Comparison of ENCODE assay signal across 25 cellular contexts in the genomic region with DNA sequence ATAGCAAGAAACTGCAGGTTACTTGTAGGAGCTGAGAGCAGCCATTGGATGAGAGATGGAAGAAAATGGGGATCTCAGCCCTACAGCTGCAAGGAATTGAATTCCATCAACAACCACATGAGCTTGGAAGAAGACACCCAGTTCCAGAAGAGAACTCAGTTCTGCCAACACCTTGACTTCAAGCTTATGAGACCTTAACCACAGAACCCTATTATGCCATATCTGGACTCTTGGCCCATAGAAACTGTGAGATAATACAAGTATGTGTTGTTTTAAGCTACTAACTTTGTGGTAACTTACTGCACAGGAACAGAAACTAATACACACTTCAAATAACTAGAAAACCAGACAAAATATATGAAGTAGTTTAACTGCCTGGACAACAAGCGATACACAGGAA.
"Had no signal": no experiment of that assay in that cellular context is flagged by ENCODE, and none has a peak within 500 bp of the region (broad histone marks: within the 10 kb centered on the region; RNA-seq: fewer than 3 reads in every experiment).

No MANE protein-coding gene starts in this region.

- ATAC-seq: foreskin keratinocyte; gastroesophageal sphincter; heart left ventricle; left cardiac atrium; left lung; left ventricle myocardium superior; lower lobe of right lung; mucosa of descending colon; naive thymus-derived CD8-positive, alpha-beta T cell had no signal

- H3K9me3 ChIP-seq: esophagus muscularis mucosa, lower lobe of right lung, mucosa of descending colon had no signal

- H3K4me2 ChIP-seq: hepatocyte had no signal

- H3K27ac Mint-ChIP-seq: immature natural killer cell; mesothelial cell of epicardium; naive B cell; naive thymus-derived CD8-positive, alpha-beta T cell had no signal

- H3K4me3 Mint-ChIP-seq: immature natural killer cell; mesothelial cell of epicardium; naive B cell; naive thymus-derived CD8-positive, alpha-beta T cell had no signal

- H3K27ac ChIP-seq: coronary artery, dorsolateral prefrontal cortex, esophagus muscularis mucosa, foreskin keratinocyte, gastroesophageal sphincter, heart left ventricle, hepatocyte, left lung, lower lobe of right lung had no signal

- FAIRE-seq: endothelial cell of umbilical vein, frontal cortex, islet of Langerhans, keratinocyte had no signal

- H3K36me3 Mint-ChIP-seq: mesothelial cell of epicardium had no signal

- H3K79me2 ChIP-seq: hepatocyte had no signal

- H3K4me3 ChIP-seq: coronary artery, dorsolateral prefrontal cortex, esophagus muscularis mucosa, gastroesophageal sphincter, heart left ventricle, hepatocyte, left lung, lower lobe of right lung, mucosa of descending colon had no signal

- H3K36me3 ChIP-seq: esophagus muscularis mucosa, gastroesophageal sphincter, heart left ventricle, left lung, lower lobe of right lung had no signal

- H3K27me3 ChIP-seq: dorsolateral prefrontal cortex, esophagus muscularis mucosa, foreskin keratinocyte, gastroesophageal sphincter, heart left ventricle, hepatocyte, left lung had no signal

- H2AFZ ChIP-seq: hepatocyte had no signal

- DNase-seq: dermis blood vessel endothelial cell; dorsolateral prefrontal cortex; effector CD4-positive, alpha-beta T cell; effector memory CD4-positive, alpha-beta T cell; heart left ventricle; hypothalamus; immature natural killer cell; left cardiac atrium; left lung; left ventricle myocardium superior; lower lobe of right lung; mesenchymal stem cell; mucosa of descending colon; naive B cell; naive thymus-derived CD8-positive, alpha-beta T cell had no signal

- H3K4me1 Mint-ChIP-seq: immature natural killer cell; mesothelial cell of epicardium; naive B cell; naive thymus-derived CD8-positive, alpha-beta T cell had no signal

- H3K4me1 ChIP-seq: esophagus muscularis mucosa, foreskin keratinocyte, gastroesophageal sphincter, heart left ventricle, left lung, lower lobe of right lung had no signal
